26 cellular contexts compared by ENCODE assay signal in the genomic region with DNA sequence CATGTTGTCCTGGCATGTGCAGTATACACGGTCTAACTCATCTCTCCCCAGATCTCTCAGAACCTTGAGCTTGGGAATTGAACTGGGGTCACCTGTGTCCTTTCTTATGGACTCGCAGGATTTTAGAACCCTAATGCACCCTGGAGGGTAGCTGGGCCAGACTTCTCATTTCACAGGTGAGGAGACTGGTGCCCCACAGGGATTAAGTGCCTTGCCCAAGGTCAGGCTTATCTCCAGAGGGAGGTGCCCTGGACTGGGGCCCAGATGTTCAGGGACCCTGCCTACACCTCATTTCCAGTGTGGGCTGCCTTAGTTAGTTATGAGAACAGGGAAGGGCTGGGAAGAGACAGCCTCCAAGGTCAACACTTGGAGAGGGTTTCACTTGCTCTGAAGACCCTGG. TPM values are rescaled to one million over a fixed set of nuclear protein-coding genes. Genes with fewer than 3 reads are reported as not detected.
"Had no signal": no experiment of that assay in that cellular context is flagged by ENCODE, and none has a peak within 500 bp of the region (broad histone marks: within the 10 kb centered on the region; RNA-seq: fewer than 3 reads in every experiment).

No MANE protein-coding gene starts in this region.

- H3K4me3 Mint-ChIP-seq: activated CD8-positive, alpha-beta T cell treated with anti-CD3 and anti-CD28 coated beads for 36 hours; activated naive CD4-positive, alpha-beta T cell treated with anti-CD3 and anti-CD28 coated beads, Interleukin-2, amount 50 U/mL, for 24 hours; activated T-cell treated with anti-CD3 and anti-CD28 coated beads, Interleukin-2, amount 50 U/mL, for 24 hours; activated T-helper 1 cell treated with anti-CD3 and anti-CD28 coated beads, Interleukin-12 subunit alpha, Interleukin-12 subunit beta, Interleukin-2, Interleukin-4 antibody, amounts not matched to agents 30 ng/mL and 10 ng/mL and 1 ng/mL, durations not matched to agents 14 hours and 24 hours and 36 hours had no signal

- H3K36me3 ChIP-seq: SJCRH30 had no signal

- H3K27ac ChIP-seq: SJCRH30 had no signal

- H3K27ac Mint-ChIP-seq: activated CD8-positive, alpha-beta T cell treated with anti-CD3 and anti-CD28 coated beads for 36 hours; activated naive CD4-positive, alpha-beta T cell treated with anti-CD3 and anti-CD28 coated beads, Interleukin-2, amount 50 U/mL, for 24 hours; activated T-cell treated with anti-CD3 and anti-CD28 coated beads, Interleukin-2, amount 50 U/mL, for 24 hours; activated T-helper 1 cell treated with anti-CD3 and anti-CD28 coated beads, Interleukin-12 subunit alpha, Interleukin-12 subunit beta, Interleukin-2, Interleukin-4 antibody, amounts not matched to agents 30 ng/mL and 10 ng/mL and 1 ng/mL, durations not matched to agents 14 hours and 24 hours and 36 hours had no signal

- H3K4me3 ChIP-seq: K562, SJCRH30 had no signal

- H3K27me3 Mint-ChIP-seq: activated naive CD4-positive, alpha-beta T cell treated with anti-CD3 and anti-CD28 coated beads, Interleukin-2, amount 50 U/mL, for 24 hours had no signal

- H3K9me3 Mint-ChIP-seq: activated CD8-positive, alpha-beta T cell treated with anti-CD3 and anti-CD28 coated beads for 36 hours; activated naive CD4-positive, alpha-beta T cell treated with anti-CD3 and anti-CD28 coated beads, Interleukin-2, amount 50 U/mL, for 24 hours; activated T-cell treated with anti-CD3 and anti-CD28 coated beads, Interleukin-2, amount 50 U/mL, for 24 hours; activated T-helper 1 cell treated with anti-CD3 and anti-CD28 coated beads, Interleukin-12 subunit alpha, Interleukin-12 subunit beta, Interleukin-2, Interleukin-4 antibody, amounts not matched to agents 30 ng/mL and 10 ng/mL and 1 ng/mL, durations not matched to agents 14 hours and 24 hours and 36 hours had no signal

- H3K9ac ChIP-seq: SK-N-SH had no signal

- DNase-seq: activated CD4-positive, alpha-beta T cell treated with anti-CD3 and anti-CD28 coated beads for 4 hours; activated CD8-positive, alpha-beta T cell treated with anti-CD3 and anti-CD28 coated beads for 36 hours; activated effector memory CD4-positive, alpha-beta T cell treated with Interleukin-2 at 50 U/mL for 16 hours; activated naive CD4-positive, alpha-beta T cell; activated T-cell treated with anti-CD3 and anti-CD28 coated beads, Interleukin-2, amount 50 U/mL, for 24 hours; Karpas-422; MM.1S; NCI-H1105; NCI-H1436; NCI-H1694 treated with DMSO at 0.1 percent for 48 hours; NCI-H2029 treated with DMSO at 0.1 percent for 48 hours; NCI-H345; NCI-H510A; NCI-H526 treated with DMSO at 0.1 percent for 48 hours; NCI-H82; RPMI8226; SJCRH30; SK-N-SH; T-helper 1 cell had no signal

- ATAC-seq: activated CD4-positive, CD25-positive, alpha-beta regulatory T cell treated with anti-CD3 and anti-CD28 coated beads, Interleukin-2, amount 50 U/mL, for 24 hours; activated CD8-positive, alpha-beta T cell treated with anti-CD3 and anti-CD28 coated beads for 36 hours; K562; Panc1; Right ventricle myocardium inferior had no signal

- H3K36me3 Mint-ChIP-seq: activated naive CD4-positive, alpha-beta T cell treated with anti-CD3 and anti-CD28 coated beads, Interleukin-2, amount 50 U/mL, for 24 hours had no signal

- H3K9me3 ChIP-seq: SJCRH30, SK-N-SH had no signal

- H3K4me1 ChIP-seq: SJCRH30 had no signal

RNA-seq across cellular contexts. Expression of a gene that starts 25.0 kb away (rescaled TPM):
- total RNA-seq: OCI-LY7 had no signal
